Comparison of ENCODE assay signal across 20 cellular contexts in the genomic region with DNA sequence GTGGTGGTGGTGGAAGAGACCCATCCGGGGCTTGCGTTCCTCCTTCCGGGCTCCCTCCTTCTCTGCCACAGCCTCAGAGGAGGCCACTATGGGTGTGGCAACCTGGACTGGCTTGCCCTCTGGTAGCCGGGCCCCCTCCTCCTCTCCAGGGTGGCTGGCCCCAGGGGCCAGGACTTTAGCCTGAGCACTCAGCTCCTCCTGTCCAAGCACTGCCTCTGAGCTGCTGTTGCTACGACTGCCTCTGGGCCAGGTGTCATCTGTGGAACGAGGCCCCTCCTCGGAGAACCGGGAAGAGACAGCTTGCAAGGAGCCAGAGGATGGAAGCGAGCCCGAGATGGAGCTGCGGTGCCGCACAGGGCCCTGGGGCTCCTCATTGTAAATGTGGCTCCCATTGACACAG. TPM values are rescaled to one million over a fixed set of nuclear protein-coding genes. Genes with fewer than 3 reads are reported as not detected.
DNase-seq lines count a peak whose midpoint lies in the region; ATAC-seq and TF ChIP-seq lines count a peak whose summit lies in the region.
"Had no signal": no experiment of that assay in that cellular context is flagged by ENCODE, and none has a peak within 500 bp of the region (broad histone marks: within the 10 kb centered on the region; RNA-seq: fewer than 3 reads in every experiment).

No MANE protein-coding gene starts in this region.

- peaks cover 12% of the 10 kb centered on the region for H3K36me3 ChIP-seq in endodermal cell (ENCODE audit: control insufficient read depth, insufficient read depth, low read length)
- H3K36me3 ChIP-seq in spleen: peaks cover 0 to 49% (median 17%) of the 10 kb centered on the region in 6 donors

- H3K9me3 ChIP-seq in endodermal cell (ENCODE audit: control insufficient read depth, low read length): no peaks in the 10 kb centered on the region
- H3K9me3 ChIP-seq in spleen: no peaks in the 10 kb centered on the region
- H3K9me3 ChIP-seq: HAP-1 had no signal

- WGBS in endodermal cell (ENCODE audit: insufficient coverage in 1 of 2, insufficient read length in 1 of 2), 2 experiments: 93 to 94% methylated on average over 10 to 12 of the region's 12 CpGs
- 86 to 93% (median 90%) methylated on average over 7 to 12 of the region's 12 CpGs for WGBS in spleen, 5 donors

- H3K36me3 Mint-ChIP-seq in endodermal cell (ENCODE audit: low read depth) (no peaks in the 10 kb centered on the region), mesothelial cell of epicardium (peaks cover 3% of the 10 kb centered on the region)

- H3K27me3 ChIP-seq in endodermal cell (ENCODE audit: control insufficient read depth, insufficient read depth, low read length, poor library complexity, severe bottlenecking) (no peaks in the 10 kb centered on the region), spleen (replicated peaks in 1 of 7) (no peaks in the 10 kb centered on the region)

- no peak for ATAC-seq in left ventricle myocardium superior
- ATAC-seq: CD8-positive, alpha-beta T cell; K562 had no signal

- peak overlapping the region; percentile 35 for H3K27ac Mint-ChIP-seq in endodermal cell
- H3K27ac Mint-ChIP-seq in mesothelial cell of epicardium: peak overlapping the region; percentile 64
- H3K27ac Mint-ChIP-seq: CD8-positive, alpha-beta T cell had no signal

- H3K9me3 Mint-ChIP-seq in endodermal cell (no peaks in the 10 kb centered on the region), mesothelial cell of epicardium (no peaks in the 10 kb centered on the region)
- H3K9me3 Mint-ChIP-seq: CD8-positive, alpha-beta T cell had no signal

- DNase-seq in RWPE1 (ENCODE audit: low spot score): no peak
- no peak for DNase-seq in endodermal cell
- no peak for DNase-seq in mesothelial cell of epicardium (ENCODE audit: low spot score in 2 of 2, unreplicated experiment in 2 of 2)
- DNase-seq in spleen: no peak
- no peak for DNase-seq in left ventricle myocardium superior
- DNase-seq in stimulated activated CD4-positive, alpha-beta T cell treated with anti-CD3 and anti-CD28 coated beads, Interleukin-15, amount 100 ng/mL, for 24 hours: no peak
- DNase-seq in activated CD4-positive, CD25-positive, alpha-beta regulatory T cell treated with anti-CD3 and anti-CD28 coated beads, Interleukin-2, amount 50 U/mL, for 72 hours: no peak
- DNase-seq: ACHN; C1 segment of cervical spinal cord; CD8-positive, alpha-beta T cell; DMS153; NCI-H1105; NCI-H146; NCI-H2029; NCI-H2227 treated with DMSO at 0.1 percent for 48 hours; NCI-H510A treated with DMSO at 0.1 percent for 48 hours; NCI-H748 treated with DMSO at 0.1 percent for 48 hours; NK-92 treated with Interleukin-12 subunit alpha and Interleukin-12 subunit beta, amount 100 ng/mL, for 24 hours had no signal

- H3K4me3 ChIP-seq in endodermal cell (ENCODE audit: low read length): no peak overlapping the region
- no peak overlapping the region for H3K4me3 ChIP-seq in spleen
- H3K4me3 ChIP-seq: HAP-1, K562 had no signal

- H3K27me3 Mint-ChIP-seq in endodermal cell (ENCODE audit: insufficient read depth) (no peaks in the 10 kb centered on the region), mesothelial cell of epicardium (ENCODE audit: low read depth) (no peaks in the 10 kb centered on the region)

- no peaks in the 10 kb centered on the region for H3K4me1 ChIP-seq in endodermal cell (ENCODE audit: control insufficient read depth, insufficient read depth, low read length)
- H3K4me1 ChIP-seq in spleen: peaks cover 3 to 99% (median 53%) of the 10 kb centered on the region in 6 donors
- H3K4me1 ChIP-seq: HAP-1 had no signal

- TF ChIP-seq POLR2A in spleen (IDR thresholded peaks at IDR 0.05): no peak

- POLR2A ChIA-PET in RWPE1 (lab: Yijun Ruan, JAX; ENCODE audit: low non-redundant PET): no interaction called here

- H3K27ac ChIP-seq in RWPE1 (peak overlapping the region; percentile 86; the same call in 1 of the 2 replicates), endodermal cell (ENCODE audit: low read depth, low read length) (no peak overlapping the region), spleen (peak overlapping the region in 5 of 8 donors; percentile 39 to 58 (median 48))

- CTCF ChIA-PET in RWPE1 (lab: Yijun Ruan, JAX): interaction anchor here (2.2 kb wide), 1 partner anchor 89 kb away, joined by 9 read pairs; no protein-coding TSS in a partner anchor

- no peak overlapping the region for H3K9ac ChIP-seq in endodermal cell (ENCODE audit: extremely low read depth, low read length, poor library complexity, severe bottlenecking)

- TF ChIP-seq CTCF in RWPE1 (conservative IDR thresholded peaks at IDR 0.05; ENCODE audit: low read depth) (no peak), endodermal cell (conservative IDR thresholded peaks at IDR 0.05) (no peak), mesothelial cell of epicardium (IDR thresholded peaks at IDR 0.05; ENCODE audit: unreplicated experiment) (no peak), spleen (IDR thresholded peaks at IDR 0.05 in 8 of 11, conservative IDR thresholded peaks at IDR 0.05 in 3 of 11) (no peak)

- intact Hi-C loops in spleen (cut with DNase I; ENCODE audit: low total_unique reads): loop anchor here (5.0 kb wide), 1 partner anchor 74 kb away; no protein-coding TSS in a partner anchor
- intact Hi-C loops in left ventricle myocardium superior (cut with micrococcal nuclease): loop anchor here (5.0 kb wide), 1 partner anchor 74 kb away; no protein-coding TSS in a partner anchor

- peaks cover 4% of the 10 kb centered on the region for H3K4me1 Mint-ChIP-seq in endodermal cell
- H3K4me1 Mint-ChIP-seq in mesothelial cell of epicardium: peaks cover 38% of the 10 kb centered on the region

- H3K4me3 Mint-ChIP-seq in endodermal cell (no peak overlapping the region), mesothelial cell of epicardium (no peak overlapping the region)
- H3K4me3 Mint-ChIP-seq: CD8-positive, alpha-beta T cell had no signal

RNA-seq across cellular contexts. Expression of a gene that starts 16.7 kb away (rescaled TPM):
- total RNA-seq in endodermal cell (10 to 100 TPM; 30.7 to 32.8 TPM), mesothelial cell of epicardium (18.8 to 20.2 TPM (median 18.9 TPM) in 3 replicates), spleen (10 to 100 TPM; 18.8 to 41.4 (median 29.0) TPM), left ventricle myocardium superior (8.6 TPM)
- polyA plus RNA-seq in endodermal cell (2013, experiment 1 of 2): 10.0 TPM
- polyA plus RNA-seq in endodermal cell (2013, experiment 2 of 2): 13.1 TPM
- polyA plus RNA-seq in spleen: 1 to 10 TPM; 2.6 to 9.0 (median 5.4) TPM

RNA-seq across cellular contexts. Expression of a gene that starts 24.5 kb away (rescaled TPM):
- total RNA-seq in endodermal cell: 10 to 100 TPM; 12.1 to 17.3 TPM
- polyA plus RNA-seq in endodermal cell (2013, experiment 1 of 2): 6.5 TPM
- polyA plus RNA-seq in endodermal cell (2013, experiment 2 of 2): 5.5 TPM
- total RNA-seq in mesothelial cell of epicardium: 23.3 to 25.4 TPM (median 25.1 TPM) in 3 replicates
- total RNA-seq in spleen: 100 to 1,000 TPM in 4 of 7 donors, 10 to 100 TPM in 3; 43.2 to 127 (median 101) TPM
- polyA plus RNA-seq in spleen: 10 to 100 TPM in 2 of 3 donors, 1 to 10 TPM in 1; 9.5 to 42.9 (median 14.2) TPM
- total RNA-seq in left ventricle myocardium superior: 19.4 TPM
